ENCODE assay signal across 23 cellular contexts in the genomic region with DNA sequence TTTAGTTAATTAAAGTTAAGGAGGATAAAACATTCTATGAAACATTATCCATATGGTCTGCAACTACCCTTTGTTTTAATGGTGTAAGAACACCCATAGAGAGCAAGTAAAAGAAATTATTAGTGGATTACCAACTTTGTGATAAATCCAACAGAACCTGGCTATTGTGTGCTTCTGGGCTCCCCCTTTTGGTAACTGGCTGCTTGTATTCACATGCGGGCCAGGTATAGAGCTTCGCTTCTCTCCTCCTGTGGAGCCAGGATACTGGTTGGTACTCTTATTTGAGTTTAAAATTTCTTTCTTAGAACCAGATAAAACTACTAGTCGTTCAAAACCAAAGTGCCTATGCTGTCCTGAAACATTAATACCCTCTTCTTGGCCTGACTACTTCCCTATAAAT.
"Had no signal": no experiment of that assay in that cellular context is flagged by ENCODE, and none has a peak within 500 bp of the region (broad histone marks: within the 10 kb centered on the region; RNA-seq: fewer than 3 reads in every experiment).

No MANE protein-coding gene starts in this region.

- DNase-seq: activated CD4-positive, alpha-beta T cell treated with anti-CD3 and anti-CD28 coated beads for 4 hours; activated CD8-positive, alpha-beta memory T cell treated with anti-CD3 and anti-CD28 coated beads, Interleukin-2, amount 50 U/mL, for 48 hours; activated gamma-delta T cell treated with Interleukin-2 at 50 U/mL for 16 hours; activated T-cell treated with anti-CD3 and anti-CD28 coated beads, Interleukin-2, amount 50 U/mL, for 72 hours; amniotic stem cell; central memory CD4-positive, alpha-beta T cell; effector memory CD8-positive, alpha-beta T cell; heart right ventricle; islet precursor cell; left lung; mammary epithelial cell; mucosa of descending colon; naive thymus-derived CD4-positive, alpha-beta T cell; stimulated activated naive CD8-positive, alpha-beta T cell treated with anti-CD3 and anti-CD28 coated beads, Interleukin-15, Interleukin-2, amounts not matched to agents 100 U/mL and 50 U/mL, for 24 hours; transverse colon had no signal

- H3K36me3 ChIP-seq: gastroesophageal sphincter, heart right ventricle, left lung, right atrium auricular region, transverse colon, vagina had no signal

- H3K27me3 ChIP-seq: heart right ventricle, left lung, right atrium auricular region, transverse colon, vagina had no signal

- H3K9me3 ChIP-seq: gastroesophageal sphincter, heart right ventricle, left lung, mucosa of descending colon, right atrium auricular region, transverse colon, vagina had no signal

- H3K36me3 Mint-ChIP-seq: activated naive CD8-positive, alpha-beta T cell; naive thymus-derived CD4-positive, alpha-beta T cell had no signal

- H3K79me2 ChIP-seq: parathyroid adenoma had no signal

- H3K9ac ChIP-seq: parathyroid adenoma had no signal

- H3K27ac Mint-ChIP-seq: activated naive CD8-positive, alpha-beta T cell; activated T-cell treated with anti-CD3 and anti-CD28 coated beads, Interleukin-2, amount 50 U/mL, for 72 hours; effector memory CD8-positive, alpha-beta T cell; naive thymus-derived CD4-positive, alpha-beta T cell; T-helper 1 cell treated with Interleukin-12 subunit alpha and Interleukin-12 subunit beta and Interleukin-4 antibody, amounts not matched to agents 30 μg/mL and 1 μg/mL, for 36 hours had no signal

- H2AFZ ChIP-seq: parathyroid adenoma had no signal

- H3K4me3 ChIP-seq: gastroesophageal sphincter, heart right ventricle, left lung, mucosa of descending colon, right atrium auricular region, skin epidermis, transverse colon, vagina had no signal

- H3K4me1 ChIP-seq: gastroesophageal sphincter, left lung, parathyroid adenoma, right atrium auricular region, transverse colon, vagina had no signal

- H3K9me3 Mint-ChIP-seq: T-helper 1 cell treated with Interleukin-12 subunit alpha and Interleukin-12 subunit beta and Interleukin-4 antibody, amounts not matched to agents 30 μg/mL and 1 μg/mL, for 36 hours had no signal

- H3K4me1 Mint-ChIP-seq: naive thymus-derived CD4-positive, alpha-beta T cell had no signal

- H3K4me3 Mint-ChIP-seq: activated naive CD8-positive, alpha-beta T cell; activated T-cell treated with anti-CD3 and anti-CD28 coated beads, Interleukin-2, amount 50 U/mL, for 72 hours; effector memory CD8-positive, alpha-beta T cell; naive thymus-derived CD4-positive, alpha-beta T cell; T-helper 1 cell treated with Interleukin-12 subunit alpha and Interleukin-12 subunit beta and Interleukin-4 antibody, amounts not matched to agents 30 μg/mL and 1 μg/mL, for 36 hours had no signal

- H3K27ac ChIP-seq: epithelial cell of prostate, gastroesophageal sphincter, heart right ventricle, left lung, parathyroid adenoma, right atrium auricular region, skin epidermis, transverse colon, vagina had no signal

- H3K27me3 Mint-ChIP-seq: activated naive CD8-positive, alpha-beta T cell had no signal
